ENCODE assay signal across 9 cellular contexts in the genomic region with DNA sequence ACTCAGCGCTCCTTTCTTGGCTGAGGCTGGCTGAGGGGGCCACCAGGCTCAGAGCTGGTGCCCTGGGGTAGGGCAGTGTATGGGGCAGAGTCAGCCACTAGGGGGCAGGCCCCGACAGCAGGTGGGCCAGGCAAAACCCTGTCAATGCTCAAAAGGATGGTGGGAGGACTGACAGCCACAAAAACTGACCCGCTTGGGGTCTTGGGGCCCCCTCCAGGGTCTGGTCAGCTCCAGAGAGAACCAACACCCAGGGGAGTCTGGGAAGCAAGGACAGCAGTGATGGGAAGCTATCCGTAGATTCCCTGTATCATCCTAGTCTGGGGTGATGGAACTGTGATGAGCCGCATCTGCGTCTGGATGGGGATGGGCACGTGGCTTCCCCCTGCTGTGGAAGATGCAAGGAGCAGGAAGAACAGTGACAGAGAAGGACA.
DNase-seq lines count a peak whose midpoint lies in the region; ATAC-seq and TF ChIP-seq lines count a peak whose summit lies in the region.
"Had no signal": no experiment of that assay in that cellular context is flagged by ENCODE, and none has a peak within 500 bp of the region (broad histone marks: within the 10 kb centered on the region; RNA-seq: fewer than 3 reads in every experiment).

No MANE protein-coding gene starts in this region.

- DNase-seq in 8988T (peak; percentile 64), GM10248 (ENCODE audit: extremely low spot score) (peak; percentile 72), RPMI8226 (peak; percentile 50), breast epithelium (ENCODE audit: low spot score in 2 of 2) (peak in 1 of 2 donors; percentile 56), left lung (peak; percentile 36 to 74), NOMO-1 (lab: John Stamatoyannopoulos, UW; ENCODE audit: unreplicated experiment in 2 of 2) (no peak)
- DNase-seq in stimulated activated naive B cell treated with anti-CD40 and anti-IgM and Interleukin-4, amounts not matched to agents 10 μg/mL and 1 μg/mL and 100 μg/mL, for 72 hours: peak; percentile 41

- H3K4me1 ChIP-seq in breast epithelium (no peaks in the 10 kb centered on the region), left lung (no peaks in the 10 kb centered on the region)

- H3K4me3 ChIP-seq in breast epithelium (no peak overlapping the region), left lung (no peak overlapping the region)

- H3K36me3 ChIP-seq in breast epithelium (no peaks in the 10 kb centered on the region), left lung (no peaks in the 10 kb centered on the region)

- H3K27me3 ChIP-seq in breast epithelium: no peaks in the 10 kb centered on the region
- H3K27me3 ChIP-seq in left lung: no peaks in the 10 kb centered on the region

- H3K27ac Mint-ChIP-seq in stimulated activated naive B cell treated with anti-CD40 and anti-IgM and Interleukin-4, amounts not matched to agents 10 μg/mL and 1 μg/mL and 100 μg/mL, for 72 hours: no peak overlapping the region

- H3K36me3 Mint-ChIP-seq in stimulated activated naive B cell treated with anti-CD40 and anti-IgM and Interleukin-4, amounts not matched to agents 10 μg/mL and 1 μg/mL and 100 μg/mL, for 72 hours: no peaks in the 10 kb centered on the region

- H3K4me1 Mint-ChIP-seq in stimulated activated naive B cell treated with anti-CD40 and anti-IgM and Interleukin-4, amounts not matched to agents 10 μg/mL and 1 μg/mL and 100 μg/mL, for 72 hours: no peaks in the 10 kb centered on the region

- no peaks in the 10 kb centered on the region for H3K9me3 Mint-ChIP-seq in stimulated activated naive B cell treated with anti-CD40 and anti-IgM and Interleukin-4, amounts not matched to agents 10 μg/mL and 1 μg/mL and 100 μg/mL, for 72 hours

- peaks cover 12 to 20% of the 10 kb centered on the region in 2 donors for H3K27me3 Mint-ChIP-seq in stimulated activated naive B cell treated with anti-CD40 and anti-IgM and Interleukin-4, amounts not matched to agents 10 μg/mL and 1 μg/mL and 100 μg/mL, for 72 hours

- no peak for TF ChIP-seq POLR2A in breast epithelium (IDR thresholded peaks at IDR 0.05)

- ATAC-seq in HG03103 (IDR thresholded peaks at IDR 0.05; ENCODE audit: low read depth, unreplicated experiment) (peak; percentile 72), left lung (peak; percentile 82)
- ATAC-seq in stimulated activated naive B cell treated with anti-CD40 and anti-IgM and Interleukin-4, amounts not matched to agents 10 μg/mL and 1 μg/mL and 100 μg/mL, for 72 hours (replicated peaks): peak; percentile 88 to 92

- CTCF ChIA-PET in GM10248 (lab: Yijun Ruan, JAX): interaction anchor here (0.7 to 5.3 kb wide), 35 partner anchors 9 to 1693 kb away, joined by 3 to 72 read pairs (median 4); no protein-coding TSS in a partner anchor

- H3K4me3 Mint-ChIP-seq in stimulated activated naive B cell treated with anti-CD40 and anti-IgM and Interleukin-4, amounts not matched to agents 10 μg/mL and 1 μg/mL and 100 μg/mL, for 72 hours: no peak overlapping the region

- intact Hi-C loops in breast epithelium (cut with DNase I; ENCODE audit: low total_unique reads) (no loop called here), left lung (cut with DNase I) (loop anchor here in 1 of 2 donors (5.0 kb wide), 1 partner anchor 603 kb away; no protein-coding TSS in a partner anchor)

- H3K27ac ChIP-seq in breast epithelium (no peak overlapping the region), left lung (no peak overlapping the region)
- H3K27ac ChIP-seq: epithelial cell of prostate had no signal

- POLR2A ChIA-PET in GM10248 (lab: Yijun Ruan, JAX): no interaction called here

- H3K9me3 ChIP-seq in breast epithelium: no peaks in the 10 kb centered on the region
- no peaks in the 10 kb centered on the region for H3K9me3 ChIP-seq in left lung

- TF ChIP-seq CTCF in GM10248 (IDR thresholded peaks at IDR 0.05; ENCODE audit: control extremely low read depth, extremely low read depth, low read depth, missing control alignments) (peak; percentile 88), breast epithelium (IDR thresholded peaks at IDR 0.05) (peak; percentile 33 to 74 (median 71)), left lung (IDR thresholded peaks at IDR 0.05) (peak; percentile 73 to 82)

Comparison
In these comparisons a context has a peak if more than half of its experiments do, and no peak if none do; other contexts are left out.
1. DNase-seq: peak in 8988T (single experiment), GM10248 (single experiment), RPMI8226 (single experiment), left lung (2 of 2) and stimulated activated naive B cell treated with anti-CD40 and anti-IgM and Interleukin-4, amounts not matched to agents 10 μg/mL and 1 μg/mL and 100 μg/mL, for 72 hours (single experiment); none in NOMO-1 (0 of 2).
2. Peak in every context shown above with its lines, with median percentiles within 50 percentile points of each other: CTCF ChIP-seq and ATAC-seq.